Comparison of ENCODE assay signal across 9 cellular contexts in the genomic region with DNA sequence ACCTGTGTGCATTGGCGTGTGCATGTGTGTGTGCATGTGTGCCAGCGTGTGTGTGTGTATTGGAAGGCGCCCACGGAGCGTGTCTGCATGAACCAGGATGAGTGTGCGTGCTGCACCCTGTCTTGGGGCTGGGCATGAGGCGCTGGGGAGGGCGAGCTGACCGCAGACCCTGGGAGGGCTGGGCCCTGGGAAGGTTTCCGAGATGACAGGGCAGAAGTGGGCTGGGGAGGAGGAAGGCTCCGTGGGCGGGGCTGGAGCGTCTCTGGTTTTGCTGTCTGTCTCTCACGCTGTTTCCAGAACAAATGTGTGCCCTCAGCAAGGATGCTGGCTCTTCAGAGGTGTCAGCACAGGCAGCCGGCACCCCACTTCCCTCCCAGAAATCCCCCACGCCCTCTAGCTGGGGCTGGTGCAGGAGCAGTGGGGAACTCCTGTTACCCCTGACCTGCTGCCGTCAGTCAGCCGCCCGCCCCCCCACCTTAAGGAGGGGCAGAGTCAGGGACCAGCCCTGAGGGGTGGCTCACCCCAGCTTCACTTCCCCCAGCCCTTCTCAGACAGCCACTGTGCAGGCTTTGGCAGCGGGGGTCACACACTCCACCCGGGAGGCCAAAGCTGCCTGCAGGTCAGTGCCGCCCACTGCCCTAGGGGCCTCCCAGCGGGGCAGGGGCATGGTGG. TPM values are rescaled to one million over a fixed set of nuclear protein-coding genes. Genes with fewer than 3 reads are reported as not detected.
DNase-seq lines count a peak whose midpoint lies in the region; ATAC-seq and TF ChIP-seq lines count a peak whose summit lies in the region.
"Had no signal": no experiment of that assay in that cellular context is flagged by ENCODE, and none has a peak within 500 bp of the region (broad histone marks: within the 10 kb centered on the region; RNA-seq: fewer than 3 reads in every experiment).

A gene with protein sequence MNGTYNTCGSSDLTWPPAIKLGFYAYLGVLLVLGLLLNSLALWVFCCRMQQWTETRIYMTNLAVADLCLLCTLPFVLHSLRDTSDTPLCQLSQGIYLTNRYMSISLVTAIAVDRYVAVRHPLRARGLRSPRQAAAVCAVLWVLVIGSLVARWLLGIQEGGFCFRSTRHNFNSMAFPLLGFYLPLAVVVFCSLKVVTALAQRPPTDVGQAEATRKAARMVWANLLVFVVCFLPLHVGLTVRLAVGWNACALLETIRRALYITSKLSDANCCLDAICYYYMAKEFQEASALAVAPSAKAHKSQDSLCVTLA (plus strand): TSS at position 531 of the 672 bp plus-strand sequence. CDS start 4,473 bp downstream, outside the sequence.

- H3K9me3 Mint-ChIP-seq in WTC11 (no peaks in the 10 kb centered on the region), natural killer cell (no peaks in the 10 kb centered on the region)

- H3K36me3 ChIP-seq in suprapubic skin, result no peaks in the 10 kb centered on the region
- H3K36me3 ChIP-seq: breast epithelium had no signal

- H3K4me3 ChIP-seq in cardiac fibroblast (replicated peaks in 1 of 2; ENCODE audit: low read depth in 2 of 2, low read length in 2 of 2) (no peak within 1 kb of the TSS), suprapubic skin (no peak within 1 kb of the TSS)
- H3K4me3 ChIP-seq: breast epithelium had no signal

- H3K27me3 Mint-ChIP-seq in WTC11 (ENCODE audit: low read depth), result no peaks in the 10 kb centered on the region
- no peaks in the 10 kb centered on the region for H3K27me3 Mint-ChIP-seq in natural killer cell (ENCODE audit: low read depth in 2 of 2)

- no peak within 1 kb of the TSS for H3K27ac ChIP-seq in suprapubic skin
- H3K27ac ChIP-seq: breast epithelium had no signal

- CTCF ChIA-PET in WTC11 (lab: Charles Lee), result interaction anchor here (1.1 kb wide), 1 partner anchor 21 kb away, joined by 4 read pairs; no protein-coding TSS in a partner anchor

- H3K36me3 Mint-ChIP-seq in WTC11, result no peaks in the 10 kb centered on the region; the same call in 1 of the 2 replicates
- no peaks in the 10 kb centered on the region for H3K36me3 Mint-ChIP-seq in natural killer cell

- whole genome bisulfite sequencing in suprapubic skin, result 36% methylated on average over 12 of the region's 23 CpGs

- ATAC-seq in WTC11 (no peak), natural killer cell (peak; percentile 81 to 90 (median 83)), GM18861 (IDR thresholded peaks at IDR 0.05; ENCODE audit: unreplicated experiment) (no peak)

- H3K4me3 Mint-ChIP-seq in WTC11 (no peak within 1 kb of the TSS), natural killer cell (peak within 1 kb of the TSS; percentile 72)

- peak; percentile 17 for DNase-seq in 8988T
- DNase-seq in H4 (ENCODE audit: low spot score), result peak; percentile 51
- peak; percentile 7 for DNase-seq in WTC11 (ENCODE audit: low spot score)
- peak; percentile 24 to 38 for DNase-seq in cardiac fibroblast (ENCODE audit: low read depth in 2 of 2)
- peak; percentile 76 for DNase-seq in natural killer cell
- DNase-seq in suprapubic skin (ENCODE audit: low spot score in 2 of 2), result peak; percentile 61 to 79
- DNase-seq in NCI-H1694 treated with DMSO at 0.1 percent for 48 hours (lab: John Stamatoyannopoulos, UW), result no peak

- H3K27ac Mint-ChIP-seq in WTC11 (no peak within 1 kb of the TSS; the same call in 1 of the 2 replicates), natural killer cell (peak within 1 kb of the TSS; percentile 91 to 95)

- POLR2A ChIA-PET in WTC11 (lab: Charles Lee), result interaction anchor here (0.7 kb wide), 1 partner anchor 278 kb away, joined by 3 read pairs; no protein-coding TSS in a partner anchor

- peaks cover 5% of the 10 kb centered on the region for H3K4me1 ChIP-seq in suprapubic skin
- H3K4me1 ChIP-seq: breast epithelium had no signal

- H3K9me3 ChIP-seq in suprapubic skin, result no peaks in the 10 kb centered on the region
- H3K9me3 ChIP-seq: breast epithelium had no signal

- H3K4me1 Mint-ChIP-seq in WTC11 (no peaks in the 10 kb centered on the region), natural killer cell (peaks cover 30 to 56% of the 10 kb centered on the region in 2 donors)

- no peak for TF ChIP-seq EP300 in suprapubic skin (IDR thresholded peaks at IDR 0.05)

- H3K27me3 ChIP-seq in suprapubic skin, result no peaks in the 10 kb centered on the region
- H3K27me3 ChIP-seq: breast epithelium had no signal

- intact Hi-C loops in natural killer cell (cut with micrococcal nuclease), result loop anchor here (1.0 to 5.0 kb wide), 4 partner anchors 32 to 62 kb away; partner anchors contain the start of gene CAPN10

- no peak for TF ChIP-seq CTCF in WTC11 (IDR thresholded peaks at IDR 0.05)
- no peak for TF ChIP-seq CTCF in cardiac fibroblast (IDR thresholded peaks at IDR 0.05; ENCODE audit: low read depth, low read length)
- TF ChIP-seq CTCF in natural killer cell (IDR thresholded peaks at IDR 0.05), result no peak
- no peak for TF ChIP-seq CTCF in suprapubic skin (IDR thresholded peaks at IDR 0.05)

- no peak for TF ChIP-seq POLR2A in suprapubic skin (IDR thresholded peaks at IDR 0.05)

TF ChIP-seq in WTC11, 78 proteins besides CTCF, POLR2A, EP300 and RAD21:
- TF ChIP-seq FOXP1 (CRISPR knock-in tag; IDR thresholded peaks at IDR 0.05; ENCODE audit: borderline replicate concordance) (0 out of 2 replicates have a peak, but pooled peaks have one; percentile 27), ZNF281 (CRISPR knock-in tag; IDR thresholded peaks at IDR 0.05) (no peak)

RNA-seq across cellular contexts. Expression of the gene that starts here (rescaled TPM):
- total RNA-seq in H4 (2014; rRNA removed; shearing (Covaris generic)), result 0.75 and 0.86 TPM in 2 replicates
- total RNA-seq in WTC11 (2021) (0.22 to 0.60 TPM (median 0.46 TPM) in 3 replicates), natural killer cell (10 to 100 TPM; 10.6 to 19.7 (median 15.7) TPM), suprapubic skin (1 to 10 TPM; 1.4 to 7.5 (median 2.5) TPM)

Comparison
In these comparisons a context has a peak if more than half of its experiments do, and no peak if none do; other contexts are left out.
1. Peak in DNase-seq in H4; RNA of the gene not detected or under 1 TPM.
2. Peak in DNase-seq in WTC11; RNA of the gene not detected or under 1 TPM.
3. ATAC-seq: peak in natural killer cell (3 of 3); none in WTC11 (single experiment) and GM18861 (single experiment).